Comparison of ENCODE assay signal across 18 cellular contexts in genomic region chrX:153533041-153533565, GRCh38. TPM values are rescaled to one million over a fixed set of nuclear protein-coding genes. Genes with fewer than 3 reads are reported as not detected.
DNase-seq lines count a peak whose midpoint lies in the region; ATAC-seq and TF ChIP-seq lines count a peak whose summit lies in the region.
"Had no signal": no experiment of that assay in that cellular context is flagged by ENCODE, and none has a peak within 500 bp of the region (broad histone marks: within the 10 kb centered on the region; RNA-seq: fewer than 3 reads in every experiment).

No MANE protein-coding gene starts in this region.

- peaks cover 5 to 18% of the 10 kb centered on the region in 2 donors for H3K4me1 ChIP-seq in adrenal gland (replicated peaks in 1 of 2)

- H3K4me3 ChIP-seq in adrenal gland, result no peak overlapping the region

- DNase-seq in DMS79 (lab: John Stamatoyannopoulos, UW) (peak; percentile 22), KBM-7 (peak; percentile 21), adrenal gland (peak in 5 of 7 donors; percentile 27 to 59 (median 41)), mesothelial cell of epicardium (ENCODE audit: low spot score in 2 of 2, unreplicated experiment in 2 of 2) (no peak), kidney glomerular epithelial cell (lab: John Stamatoyannopoulos, UW) (no peak)
- no peak for DNase-seq in effector CD8-positive, alpha-beta T cell (lab: John Stamatoyannopoulos, UW)
- DNase-seq: ACHN; CD4-positive, CD25-positive, alpha-beta regulatory T cell; MM.1S; NCI-H1436 treated with DMSO at 0.1 percent for 48 hours; NCI-H2081; NCI-H226; SIG-M5 had no signal

- WGBS in adrenal gland, 4 donors, result 65 to 82% (median 67%) methylated on average over 10 to 16 of the region's 16 CpGs

- no peak for ATAC-seq in stimulated activated memory B cell treated with anti-CD40 and anti-IgM and Interleukin-4, amounts not matched to agents 10 μg/mL and 1 μg/mL and 100 μg/mL, for 72 hours
- no peak for ATAC-seq in GM19455 (IDR thresholded peaks at IDR 0.05; ENCODE audit: unreplicated experiment)

- no peak overlapping the region for H3K4me3 Mint-ChIP-seq in mesothelial cell of epicardium
- no peak overlapping the region for H3K4me3 Mint-ChIP-seq in stimulated activated memory B cell treated with anti-CD40 and anti-IgM and Interleukin-4, amounts not matched to agents 10 μg/mL and 1 μg/mL and 100 μg/mL, for 72 hours
- H3K4me3 Mint-ChIP-seq: CD4-positive, CD25-positive, alpha-beta regulatory T cell had no signal

- no peak for TF ChIP-seq CTCF in adrenal gland (IDR thresholded peaks at IDR 0.05)
- no peak for TF ChIP-seq CTCF in mesothelial cell of epicardium (IDR thresholded peaks at IDR 0.05; ENCODE audit: unreplicated experiment)

- no peaks in the 10 kb centered on the region for H3K36me3 Mint-ChIP-seq in mesothelial cell of epicardium
- H3K36me3 Mint-ChIP-seq in stimulated activated memory B cell treated with anti-CD40 and anti-IgM and Interleukin-4, amounts not matched to agents 10 μg/mL and 1 μg/mL and 100 μg/mL, for 72 hours, result no peaks in the 10 kb centered on the region
- H3K36me3 Mint-ChIP-seq: CD4-positive, CD25-positive, alpha-beta regulatory T cell had no signal

- H3K27ac Mint-ChIP-seq in mesothelial cell of epicardium, result peak overlapping the region; percentile 50
- no peak overlapping the region for H3K27ac Mint-ChIP-seq in stimulated activated memory B cell treated with anti-CD40 and anti-IgM and Interleukin-4, amounts not matched to agents 10 μg/mL and 1 μg/mL and 100 μg/mL, for 72 hours
- H3K27ac Mint-ChIP-seq: CD4-positive, CD25-positive, alpha-beta regulatory T cell had no signal

- no peaks in the 10 kb centered on the region for H3K9me3 ChIP-seq in adrenal gland (replicated peaks in 1 of 3)

- no peaks in the 10 kb centered on the region for H3K27me3 Mint-ChIP-seq in mesothelial cell of epicardium (ENCODE audit: low read depth)
- peaks cover 6% of the 10 kb centered on the region for H3K27me3 Mint-ChIP-seq in stimulated activated memory B cell treated with anti-CD40 and anti-IgM and Interleukin-4, amounts not matched to agents 10 μg/mL and 1 μg/mL and 100 μg/mL, for 72 hours
- H3K27me3 Mint-ChIP-seq: CD4-positive, CD25-positive, alpha-beta regulatory T cell had no signal

- no peak for TF ChIP-seq POLR2A in adrenal gland (IDR thresholded peaks at IDR 0.05)

- peak overlapping the region in 2 of 5 donors; percentile 1 to 78 for H3K27ac ChIP-seq in adrenal gland
- H3K27ac ChIP-seq: HL-60, KMS-11 had no signal

- intact Hi-C loops in adrenal gland (cut with DNase I), result no loop called here

- H3K36me3 ChIP-seq in adrenal gland (replicated peaks in 1 of 2), result no peaks in the 10 kb centered on the region

- H3K4me1 Mint-ChIP-seq in mesothelial cell of epicardium, result peaks cover 5% of the 10 kb centered on the region
- no peaks in the 10 kb centered on the region for H3K4me1 Mint-ChIP-seq in stimulated activated memory B cell treated with anti-CD40 and anti-IgM and Interleukin-4, amounts not matched to agents 10 μg/mL and 1 μg/mL and 100 μg/mL, for 72 hours
- H3K4me1 Mint-ChIP-seq: CD4-positive, CD25-positive, alpha-beta regulatory T cell had no signal

- H3K9me3 Mint-ChIP-seq in mesothelial cell of epicardium, result no peaks in the 10 kb centered on the region
- H3K9me3 Mint-ChIP-seq in stimulated activated memory B cell treated with anti-CD40 and anti-IgM and Interleukin-4, amounts not matched to agents 10 μg/mL and 1 μg/mL and 100 μg/mL, for 72 hours, result no peaks in the 10 kb centered on the region

- in situ Hi-C loops in KBM-7 (cut with MboI; ENCODE audit: low pct_unique_long_range_greater_than_20kb, low sequenced_read_pairs), result no loop called here

- peaks cover 3% of the 10 kb centered on the region for H3K27me3 ChIP-seq in adrenal gland

RNA-seq across cellular contexts. Expression of gene ATP2B3, which starts 15.7 kb away (rescaled TPM):
- 10 to 100 TPM; 11.5 to 46.4 (median 20.6) TPM for total RNA-seq in adrenal gland
- polyA plus RNA-seq in adrenal gland, result 10 to 100 TPM in 2 of 3 donors, 1 to 10 TPM in 1; 9.8 to 15.3 (median 13.6) TPM
- 0.82 to 0.99 TPM (median 0.83 TPM) in 3 replicates for total RNA-seq in mesothelial cell of epicardium
- total RNA-seq: CD4-positive, CD25-positive, alpha-beta regulatory T cell; H4 had no signal
- polyA plus RNA-seq: CD4-positive, CD25-positive, alpha-beta regulatory T cell had no signal

RNA-seq across cellular contexts. Expression of gene BGN, which starts 38.3 kb away (rescaled TPM):
- 100 to 1,000 TPM in 7 of 8 donors, 10 to 100 TPM in 1; 98.2 to 338 (median 275) TPM for total RNA-seq in adrenal gland
- polyA plus RNA-seq in adrenal gland, result 100 to 1,000 TPM; 176 to 598 (median 240) TPM
- 114 to 121 TPM (median 121 TPM) in 3 replicates for total RNA-seq in mesothelial cell of epicardium
- total RNA-seq: CD4-positive, CD25-positive, alpha-beta regulatory T cell; H4 had no signal
- polyA plus RNA-seq: CD4-positive, CD25-positive, alpha-beta regulatory T cell had no signal

Comparison
In these comparisons a context has a peak if more than half of its experiments do, and no peak if none do; other contexts are left out.
1. DNase-seq: peak in DMS79 (single experiment), KBM-7 (single experiment) and adrenal gland (5 of 7); none in mesothelial cell of epicardium (0 of 2), kidney glomerular epithelial cell (single experiment) and effector CD8-positive, alpha-beta T cell (single experiment).